ENCODE assay signal across 8 cellular contexts in genomic region chr7:116687801-116688201, GRCh38. TPM values are rescaled to one million over a fixed set of nuclear protein-coding genes. Genes with fewer than 3 reads are reported as not detected.
DNase-seq lines count a peak whose midpoint lies in the region; ATAC-seq and TF ChIP-seq lines count a peak whose summit lies in the region.
"Had no signal": no experiment of that assay in that cellular context is flagged by ENCODE, and none has a peak within 500 bp of the region (broad histone marks: within the 10 kb centered on the region; RNA-seq: fewer than 3 reads in every experiment).

No MANE protein-coding gene starts in this region.

- H3K4me3 ChIP-seq in urinary bladder (ENCODE audit: low read depth, low read length), result no peak overlapping the region

- 32% methylated on average over 7 of the region's 7 CpGs for WGBS in urinary bladder

- DNase-seq in HT1080 (ENCODE audit: low read depth), result peak; percentile 89
- peak; percentile 25 for DNase-seq in amniotic stem cell (lab: John Stamatoyannopoulos, UW)
- peak; percentile 38 for DNase-seq in iPS-NIHi11 (ENCODE audit: low spot score)
- DNase-seq in GM20000 (ENCODE audit: low spot score), result no peak
- no peak for DNase-seq in NCI-H2081 treated with DMSO at 0.1 percent for 48 hours (lab: John Stamatoyannopoulos, UW)
- DNase-seq: activated CD4-positive, alpha-beta T cell treated with anti-CD3 and anti-CD28 coated beads for 1 hour had no signal

- peak overlapping the region; percentile 23 for H3K27ac ChIP-seq in urinary bladder (ENCODE audit: low read depth)

- no peaks in the 10 kb centered on the region for H3K4me1 ChIP-seq in urinary bladder (ENCODE audit: insufficient read depth)

- TF ChIP-seq CTCF in GM20000 (IDR thresholded peaks at IDR 0.05; ENCODE audit: extremely low read depth, missing control alignments), result no peak

- ATAC-seq in GM21723 (IDR thresholded peaks at IDR 0.05; ENCODE audit: unreplicated experiment), result no peak

- H3K36me3 ChIP-seq in urinary bladder (ENCODE audit: insufficient read depth), result no peaks in the 10 kb centered on the region

RNA-seq across cellular contexts. Expression of gene MET, which starts 15.8 kb away (rescaled TPM):
- 108 and 124 TPM in 2 replicates for total RNA-seq in HT1080 (2014; rRNA removed; shearing (Covaris generic))
- 65.3 and 90.5 TPM in 2 replicates for polyA plus RNA-seq in HT1080 (2015; cell fraction: cytosol; rRNA removed)
- polyA plus RNA-seq in HT1080 (2015; cell fraction: nucleus; rRNA removed), result 142 TPM in 2 replicates
- total RNA-seq in urinary bladder, result 24.3 TPM
- polyA plus RNA-seq in urinary bladder, result 8.0 TPM

Comparison
In these comparisons a context has a peak if more than half of its experiments do, and no peak if none do; other contexts are left out.
1. DNase-seq: peak in HT1080 (single experiment), amniotic stem cell (single experiment) and iPS-NIHi11 (single experiment); none in GM20000 (single experiment) and NCI-H2081 treated with DMSO at 0.1 percent for 48 hours (single experiment).